In genomic region chr12:33967760-33968159, GRCh38 we compare ENCODE assay signal across 17 cellular contexts. TPM values are rescaled to one million over a fixed set of nuclear protein-coding genes. Genes with fewer than 3 reads are reported as not detected.
A peak's percentile ranks its signal among the peaks of the same experiment; 100 is the strongest.
DNase-seq lines count a peak whose midpoint lies in the region; ATAC-seq and TF ChIP-seq lines count a peak whose summit lies in the region.
"Had no signal": no experiment of that assay in that cellular context is flagged by ENCODE, and none has a peak within 500 bp of the region (broad histone marks: within the 10 kb centered on the region; RNA-seq: fewer than 3 reads in every experiment).

No MANE protein-coding gene starts in this region.

- H3K27me3 Mint-ChIP-seq in activated CD4-positive, alpha-beta memory T cell treated with anti-CD3 and anti-CD28 coated beads for 36 hours, result peaks cover 1% of the 10 kb centered on the region
- H3K27me3 Mint-ChIP-seq: B cell had no signal

- no peaks in the 10 kb centered on the region for H3K4me1 Mint-ChIP-seq in activated CD4-positive, alpha-beta memory T cell treated with anti-CD3 and anti-CD28 coated beads for 36 hours (ENCODE audit: low read depth)
- H3K4me1 Mint-ChIP-seq: B cell had no signal

- no peaks in the 10 kb centered on the region for H3K9me3 Mint-ChIP-seq in activated CD4-positive, alpha-beta memory T cell treated with anti-CD3 and anti-CD28 coated beads for 36 hours
- H3K9me3 Mint-ChIP-seq: CD8-positive, alpha-beta T cell had no signal

- no peak for TF ChIP-seq CTCF in RWPE1 (conservative IDR thresholded peaks at IDR 0.05; ENCODE audit: low read depth)
- no peak for TF ChIP-seq CTCF in epithelial cell of esophagus (IDR thresholded peaks at IDR 0.05; ENCODE audit: insufficient read depth, low read depth, low read length, missing control alignments)

- no peak overlapping the region for H3K27ac Mint-ChIP-seq in activated CD4-positive, alpha-beta memory T cell treated with anti-CD3 and anti-CD28 coated beads for 36 hours
- H3K27ac Mint-ChIP-seq: B cell; CD8-positive, alpha-beta T cell; HFFc6 had no signal

- H3K27ac ChIP-seq in RWPE1, result no peak overlapping the region
- H3K27ac ChIP-seq: BLaER1 treated with 17β-estradiol and CSF1 and Interleukin-3, amounts not matched to agents 10 nM and 100 nM had no signal

- CTCF ChIA-PET in RWPE1 (lab: Yijun Ruan, JAX), result interaction anchor here (0.8 kb wide), 1 partner anchor 21 kb away, joined by 4 read pairs; no protein-coding TSS in a partner anchor
- CTCF ChIA-PET in activated CD4-positive, alpha-beta memory T cell treated with anti-CD3 and anti-CD28 coated beads for 36 hours (lab: Charles Lee), result no interaction called here

- intact Hi-C loops in activated CD4-positive, alpha-beta memory T cell treated with anti-CD3 and anti-CD28 coated beads for 36 hours (cut with micrococcal nuclease), result no loop called here

- H3K36me3 Mint-ChIP-seq in activated CD4-positive, alpha-beta memory T cell treated with anti-CD3 and anti-CD28 coated beads for 36 hours, result no peaks in the 10 kb centered on the region
- H3K36me3 Mint-ChIP-seq: CD8-positive, alpha-beta T cell had no signal

- POLR2A ChIA-PET in RWPE1 (lab: Yijun Ruan, JAX; ENCODE audit: low non-redundant PET), result no interaction called here
- POLR2A ChIA-PET in activated CD4-positive, alpha-beta memory T cell treated with anti-CD3 and anti-CD28 coated beads for 36 hours (lab: Charles Lee), result no interaction called here

- peak; percentile 46 for DNase-seq in HPDE6-E6E7 (ENCODE audit: extremely low spot score)
- DNase-seq in RWPE1 (ENCODE audit: low spot score), result peak; percentile 46
- peak; percentile 89 for DNase-seq in epithelial cell of esophagus (ENCODE audit: low read depth)
- peak; percentile 45 for DNase-seq in renal cortical epithelial cell (ENCODE audit: low read depth)
- no peak for DNase-seq in SHP77 treated with DMSO at 0.1 percent for 48 hours (lab: John Stamatoyannopoulos, UW)
- DNase-seq in activated CD4-positive, alpha-beta memory T cell treated with anti-CD3 and anti-CD28 coated beads for 36 hours, result no peak
- DNase-seq: Calu3; CD8-positive, alpha-beta T cell; DMS79 treated with DMSO at 0.1 percent for 48 hours; GF-D8; GOT3; H7; HFFc6 had no signal

- H3K4me3 ChIP-seq in epithelial cell of esophagus (ENCODE audit: low read length), result no peak overlapping the region
- H3K4me3 ChIP-seq: BLaER1 treated with 17β-estradiol and CSF1 and Interleukin-3, amounts not matched to agents 10 nM and 100 nM had no signal

- ATAC-seq in GM18909 (IDR thresholded peaks at IDR 0.05; ENCODE audit: poor library complexity, unreplicated experiment), result no peak
- ATAC-seq: CD8-positive, alpha-beta T cell; HCT116 had no signal

- H3K4me3 Mint-ChIP-seq in activated CD4-positive, alpha-beta memory T cell treated with anti-CD3 and anti-CD28 coated beads for 36 hours, result no peak overlapping the region
- H3K4me3 Mint-ChIP-seq: B cell; CD8-positive, alpha-beta T cell; HFFc6 had no signal

RNA-seq across cellular contexts. Expression of gene ALG10, which starts 54.5 kb away (rescaled TPM):
- 5.8 and 8.7 TPM in 2 replicates for total RNA-seq in renal cortical epithelial cell
- 10 to 100 TPM; 19.4 to 20.9 TPM for total RNA-seq in activated CD4-positive, alpha-beta memory T cell treated with anti-CD3 and anti-CD28 coated beads for 36 hours

Comparison
In these comparisons a context has a peak if more than half of its experiments do, and no peak if none do; other contexts are left out.
1. DNase-seq: peak in HPDE6-E6E7 (single experiment), RWPE1 (single experiment), epithelial cell of esophagus (single experiment) and renal cortical epithelial cell (single experiment); none in SHP77 treated with DMSO at 0.1 percent for 48 hours (single experiment) and activated CD4-positive, alpha-beta memory T cell treated with anti-CD3 and anti-CD28 coated beads for 36 hours (single experiment).